Comparison of ENCODE assay signal across 8 cellular contexts in genomic region chr15:88605507-88606436, GRCh38. TPM values are rescaled to one million over a fixed set of nuclear protein-coding genes. Genes with fewer than 3 reads are reported as not detected.
DNase-seq lines count a peak whose midpoint lies in the region; ATAC-seq, FAIRE-seq and TF ChIP-seq lines count a peak whose summit lies in the region.

No MANE protein-coding gene starts in this region.

- ATAC-seq in HG03097 (IDR thresholded peaks at IDR 0.05; ENCODE audit: low FRiP score, unreplicated experiment) = no peak

- no peak for TF ChIP-seq RAD21 in Ishikawa (IDR thresholded peaks at IDR 0.05; ENCODE audit: low read depth)

- no peak for TF ChIP-seq POLR2A in GM12892 (IDR thresholded peaks at IDR 0.05; ENCODE audit: low read depth, low read length)

- FAIRE-seq in GM12892 (lab: Jason Lieb, UNC) = no peak

- peak; percentile 50 for DNase-seq in AG08395 (ENCODE audit: low spot score)
- DNase-seq in activated T-cell treated with anti-CD3 and anti-CD28 coated beads, Interleukin-2, amount 50 U/mL, for 48 hours = peak; percentile 64 to 69
- peak in 27 of 51 donors; percentile 9 to 55 (median 33) for DNase-seq in hypothalamus (lab: John Stamatoyannopoulos, UW)
- DNase-seq in stimulated activated CD4-positive, alpha-beta T cell treated with anti-CD3 and anti-CD28 coated beads, Interleukin-4, amount 100 ng/mL, for 1 hour = peak; percentile 62
- DNase-seq in GM12892 (ENCODE audit: insufficient read length) = no peak
- no peak for DNase-seq in inferior parietal cortex (ENCODE audit: extremely low spot score)

- no peak for TF ChIP-seq EP300 in Ishikawa (IDR thresholded peaks at IDR 0.05; ENCODE audit: borderline replicate concordance)

TF ChIP-seq in Ishikawa, 13 proteins besides CTCF, POLR2A, EP300 and RAD21:
- TF ChIP-seq FOXM1 (IDR thresholded peaks at IDR 0.05; ENCODE audit: borderline replicate concordance, low read depth) (no peak), REST (IDR thresholded peaks at IDR 0.05; ENCODE audit: low read depth) (peak; percentile 99), CEBPB (IDR thresholded peaks at IDR 0.05) (no peak), NFIC (IDR thresholded peaks at IDR 0.05) (no peak), YY1 (IDR thresholded peaks at IDR 0.05; ENCODE audit: low read depth) (no peak), MAX (IDR thresholded peaks at IDR 0.05) (peak; percentile 31; the same call in 1 of the 2 replicates), TCF12 (IDR thresholded peaks at IDR 0.05; ENCODE audit: low read depth) (no peak), USF1 (IDR thresholded peaks at IDR 0.05) (0 out of 2 replicates have a peak, but pooled peaks have one; percentile 9)

RNA-seq across cellular contexts. Expression of gene AEN, which starts 15.4 kb away (rescaled TPM):
- polyA plus RNA-seq in GM12892 (2012; ENCODE audit: missing spikeins) = 22.9 TPM

RNA-seq across cellular contexts. Expression of gene ISG20, which starts 33.0 kb away (rescaled TPM):
- 62.9 TPM for polyA plus RNA-seq in GM12892 (2012; ENCODE audit: missing spikeins)

RNA-seq across cellular contexts. Expression of gene DET1, which starts 59.3 kb away (rescaled TPM):
- 1.1 TPM for polyA plus RNA-seq in GM12892 (2012; ENCODE audit: missing spikeins)

Comparison
In these comparisons a context has a peak if more than half of its experiments do, and no peak if none do; other contexts are left out.
1. DNase-seq: peak in AG08395 (single experiment), activated T-cell treated with anti-CD3 and anti-CD28 coated beads, Interleukin-2, amount 50 U/mL, for 48 hours (2 of 2), hypothalamus (27 of 51) and stimulated activated CD4-positive, alpha-beta T cell treated with anti-CD3 and anti-CD28 coated beads, Interleukin-4, amount 100 ng/mL, for 1 hour (single experiment); none in GM12892 (single experiment) and inferior parietal cortex (single experiment).